In the genomic region with DNA sequence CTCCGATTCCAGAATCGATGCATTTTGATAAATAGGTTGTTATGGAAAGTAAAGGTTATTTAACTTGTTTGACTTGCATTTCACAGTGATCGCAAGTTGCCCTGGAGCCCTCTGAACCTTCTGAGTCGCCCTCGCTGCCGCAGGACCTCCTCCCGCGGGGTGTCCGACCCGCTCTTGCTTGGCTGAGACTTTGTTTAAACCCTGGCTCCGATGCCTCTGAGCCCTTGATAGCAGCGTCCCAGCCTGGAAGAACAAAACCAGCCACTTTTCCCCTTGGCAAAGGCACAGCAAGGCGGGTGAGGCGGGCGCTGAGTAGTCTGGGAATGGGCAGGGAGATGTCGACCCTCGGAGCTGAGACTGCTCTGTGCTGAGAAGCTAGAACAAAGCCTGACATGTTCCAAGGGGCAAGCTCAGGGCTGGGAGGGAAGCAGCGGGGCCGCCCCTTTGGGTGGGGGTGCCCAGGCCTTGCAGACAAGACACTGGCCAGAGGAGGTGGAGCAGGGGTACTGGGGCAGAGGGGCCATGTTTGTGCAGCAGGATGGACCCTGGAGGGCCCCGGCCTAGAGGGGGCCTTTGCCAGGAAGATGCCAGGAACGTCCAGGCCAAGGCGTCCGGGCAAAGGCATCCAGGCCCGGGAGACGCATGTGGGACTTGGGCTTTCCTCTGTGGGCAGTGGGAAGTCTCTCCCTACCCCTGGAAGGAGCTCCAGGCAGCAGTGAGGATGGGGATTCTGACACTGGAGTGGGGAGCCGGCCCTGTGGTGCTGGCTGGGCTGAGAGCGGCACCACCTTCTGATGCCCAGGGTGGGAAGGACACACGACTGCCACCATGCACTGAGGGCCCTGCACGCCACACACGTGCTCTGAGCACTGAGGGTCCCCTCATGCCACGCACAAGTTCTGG, we compare ENCODE assay signal across 1 cellular context.
A peak's percentile ranks its signal among the peaks of the same experiment; 100 is the strongest.
TF ChIP-seq lines count a peak whose summit lies in the region.

No MANE protein-coding gene starts in this region.

TF ChIP-seq in HCT116, 20 proteins besides CTCF, POLR2A, EP300 and RAD21:
- TF ChIP-seq YY1 (IDR thresholded peaks at IDR 0.05; ENCODE audit: extremely low read depth, insufficient replicate concordance, low read depth, low read length): no peak
- no peak for TF ChIP-seq EZH2phosphoT487 (IDR thresholded peaks at IDR 0.05; ENCODE audit: borderline replicate concordance)
- 0 out of 2 replicates have a peak, but pooled peaks have one; percentile 12 for TF ChIP-seq ZFX (IDR thresholded peaks at IDR 0.05)
- no peak for TF ChIP-seq CBX3 (IDR thresholded peaks at IDR 0.05; ENCODE audit: low read depth)
- TF ChIP-seq SIN3A (IDR thresholded peaks at IDR 0.05; ENCODE audit: low read depth): no peak
- TF ChIP-seq ZNF274 (IDR thresholded peaks at IDR 0.05; ENCODE audit: low read depth, low read length): no peak
